In the genomic region with DNA sequence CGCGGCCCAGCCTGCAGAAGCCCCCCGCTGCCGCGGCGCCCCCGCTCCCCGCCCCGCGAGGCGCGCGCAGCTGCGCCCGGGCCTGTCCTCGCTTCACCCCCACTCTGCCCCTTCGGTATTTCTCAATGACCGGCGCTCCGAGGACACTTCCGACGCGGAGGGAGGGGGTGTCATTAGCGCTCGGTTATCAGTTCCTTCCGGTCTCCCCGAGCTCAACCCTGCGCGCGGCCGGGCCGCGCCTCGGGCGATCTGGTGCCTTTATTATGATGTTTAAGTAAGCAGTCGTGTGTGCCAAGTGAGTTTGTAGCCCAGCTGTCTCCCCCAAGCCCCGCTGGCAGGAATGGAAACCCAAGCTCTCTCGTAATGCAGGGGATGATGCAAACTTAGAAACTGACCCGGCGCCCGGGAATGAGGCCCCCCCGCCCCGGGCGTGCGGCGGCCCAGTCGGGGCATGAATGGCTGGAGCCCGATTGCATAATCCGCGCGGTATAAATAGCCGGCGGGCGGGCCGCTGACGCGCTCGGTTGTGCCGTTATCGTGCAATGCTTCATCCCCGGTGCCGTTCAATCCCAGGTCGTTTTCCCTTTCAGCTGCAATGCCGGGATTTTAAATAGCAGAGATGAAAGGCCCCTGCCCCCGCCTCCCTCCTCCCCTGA, we compare ENCODE assay signal across 1 cellular context.
TF ChIP-seq lines count a peak whose summit lies in the region.

No MANE protein-coding gene starts in this region.

TF ChIP-seq in K562, 482 proteins besides CTCF, POLR2A, EP300 and RAD21 (continued from another document and continues in another):
- TF ChIP-seq, protein P1, sequence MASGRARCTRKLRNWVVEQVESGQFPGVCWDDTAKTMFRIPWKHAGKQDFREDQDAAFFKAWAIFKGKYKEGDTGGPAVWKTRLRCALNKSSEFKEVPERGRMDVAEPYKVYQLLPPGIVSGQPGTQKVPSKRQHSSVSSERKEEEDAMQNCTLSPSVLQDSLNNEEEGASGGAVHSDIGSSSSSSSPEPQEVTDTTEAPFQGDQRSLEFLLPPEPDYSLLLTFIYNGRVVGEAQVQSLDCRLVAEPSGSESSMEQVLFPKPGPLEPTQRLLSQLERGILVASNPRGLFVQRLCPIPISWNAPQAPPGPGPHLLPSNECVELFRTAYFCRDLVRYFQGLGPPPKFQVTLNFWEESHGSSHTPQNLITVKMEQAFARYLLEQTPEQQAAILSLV (tag; IDR thresholded peaks at IDR 0.05): peak; percentile 88
- TF ChIP-seq ZNF79 (CRISPR knock-in tag; IDR thresholded peaks at IDR 0.05; ENCODE audit: low read depth): no peak
- no peak for TF ChIP-seq ZNF77 (CRISPR knock-in tag; IDR thresholded peaks at IDR 0.05)
- 0 out of 2 replicates have a peak, but pooled peaks have one; percentile 24 for TF ChIP-seq MECOM (CRISPR knock-in tag; IDR thresholded peaks at IDR 0.05)
- TF ChIP-seq MYNN (IDR thresholded peaks at IDR 0.05): peak; percentile 11; the same call in 1 of the 2 replicates
- no peak for TF ChIP-seq MYNN (CRISPR knock-in tag; IDR thresholded peaks at IDR 0.05)
- TF ChIP-seq GTF2A2 (tag; IDR thresholded peaks at IDR 0.05): peak; percentile 87
- peak; percentile 99 for TF ChIP-seq RBFOX2 (IDR thresholded peaks at IDR 0.05; ENCODE audit: low read depth, low read length)
- TF ChIP-seq GATA2 (CRISPR knock-in tag; IDR thresholded peaks at IDR 0.05): no peak; the same call in 1 of the 2 replicates
- TF ChIP-seq HEY1 (CRISPR knock-in tag; IDR thresholded peaks at IDR 0.05; ENCODE audit: borderline replicate concordance): no peak
- no peak for TF ChIP-seq PHTF2 (CRISPR knock-in tag; IDR thresholded peaks at IDR 0.05)
- TF ChIP-seq TAF1 (IDR thresholded peaks at IDR 0.05; ENCODE audit: control insufficient read depth, extremely low read depth, insufficient read depth, low read length, severe bottlenecking): peak; percentile 60
- peak; percentile 89 for TF ChIP-seq MYC (IDR thresholded peaks at IDR 0.05; ENCODE audit: low read depth, low read length)
- no peak; the same call in 1 of the 2 replicates for TF ChIP-seq MYC (CRISPR knock-in tag; IDR thresholded peaks at IDR 0.05; ENCODE audit: borderline replicate concordance, low read depth)
- no peak for TF ChIP-seq SRSF3 (IDR thresholded peaks at IDR 0.05; ENCODE audit: insufficient read depth, low read length)
- no peak for TF ChIP-seq LARP7 (IDR thresholded peaks at IDR 0.05)
- 0 out of 2 replicates have a peak, but pooled peaks have one; percentile 64 for TF ChIP-seq ZNF197 (CRISPR knock-in tag; IDR thresholded peaks at IDR 0.05; ENCODE audit: low read depth)
- TF ChIP-seq ETS2 (tag; IDR thresholded peaks at IDR 0.05; ENCODE audit: borderline replicate concordance, poor library complexity, severe bottlenecking): no peak
- TF ChIP-seq EGR1 (conservative IDR thresholded peaks at IDR 0.05): no peak
- 0 out of 2 replicates have a peak, but pooled peaks have one; percentile 41 for TF ChIP-seq KLF1 (tag; IDR thresholded peaks at IDR 0.05)
- no peak for TF ChIP-seq ZNF408 (CRISPR knock-in tag; IDR thresholded peaks at IDR 0.05; ENCODE audit: low read depth)
- TF ChIP-seq, protein P2, sequence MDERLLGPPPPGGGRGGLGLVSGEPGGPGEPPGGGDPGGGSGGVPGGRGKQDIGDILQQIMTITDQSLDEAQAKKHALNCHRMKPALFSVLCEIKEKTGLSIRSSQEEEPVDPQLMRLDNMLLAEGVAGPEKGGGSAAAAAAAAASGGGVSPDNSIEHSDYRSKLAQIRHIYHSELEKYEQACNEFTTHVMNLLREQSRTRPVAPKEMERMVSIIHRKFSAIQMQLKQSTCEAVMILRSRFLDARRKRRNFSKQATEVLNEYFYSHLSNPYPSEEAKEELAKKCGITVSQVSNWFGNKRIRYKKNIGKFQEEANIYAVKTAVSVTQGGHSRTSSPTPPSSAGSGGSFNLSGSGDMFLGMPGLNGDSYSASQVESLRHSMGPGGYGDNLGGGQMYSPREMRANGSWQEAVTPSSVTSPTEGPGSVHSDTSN (CRISPR knock-in tag; IDR thresholded peaks at IDR 0.05; ENCODE audit: low read depth): no peak
- TF ChIP-seq, protein P2 (tag; conservative IDR thresholded peaks at IDR 0.05; ENCODE audit: low read depth): 0 out of 2 replicates have a peak, but pooled peaks have one; percentile 21
- TF ChIP-seq CBX2 (IDR thresholded peaks at IDR 0.05; ENCODE audit: insufficient read depth, low read length, poor library complexity, severe bottlenecking): no peak
- TF ChIP-seq CBX5 (IDR thresholded peaks at IDR 0.05; ENCODE audit: borderline replicate concordance, low read depth): no peak
- TF ChIP-seq ZNF584 (CRISPR knock-in tag; IDR thresholded peaks at IDR 0.05; ENCODE audit: low read depth): peak; percentile 80; the same call in 1 of the 2 replicates
- no peak for TF ChIP-seq HSF4 (CRISPR knock-in tag; IDR thresholded peaks at IDR 0.05; ENCODE audit: borderline replicate concordance)
- no peak for TF ChIP-seq TSC22D4 (tag; IDR thresholded peaks at IDR 0.05)
- no peak for TF ChIP-seq SMAD3 (CRISPR knock-in tag; conservative IDR thresholded peaks at IDR 0.05)
- TF ChIP-seq, protein P3, sequence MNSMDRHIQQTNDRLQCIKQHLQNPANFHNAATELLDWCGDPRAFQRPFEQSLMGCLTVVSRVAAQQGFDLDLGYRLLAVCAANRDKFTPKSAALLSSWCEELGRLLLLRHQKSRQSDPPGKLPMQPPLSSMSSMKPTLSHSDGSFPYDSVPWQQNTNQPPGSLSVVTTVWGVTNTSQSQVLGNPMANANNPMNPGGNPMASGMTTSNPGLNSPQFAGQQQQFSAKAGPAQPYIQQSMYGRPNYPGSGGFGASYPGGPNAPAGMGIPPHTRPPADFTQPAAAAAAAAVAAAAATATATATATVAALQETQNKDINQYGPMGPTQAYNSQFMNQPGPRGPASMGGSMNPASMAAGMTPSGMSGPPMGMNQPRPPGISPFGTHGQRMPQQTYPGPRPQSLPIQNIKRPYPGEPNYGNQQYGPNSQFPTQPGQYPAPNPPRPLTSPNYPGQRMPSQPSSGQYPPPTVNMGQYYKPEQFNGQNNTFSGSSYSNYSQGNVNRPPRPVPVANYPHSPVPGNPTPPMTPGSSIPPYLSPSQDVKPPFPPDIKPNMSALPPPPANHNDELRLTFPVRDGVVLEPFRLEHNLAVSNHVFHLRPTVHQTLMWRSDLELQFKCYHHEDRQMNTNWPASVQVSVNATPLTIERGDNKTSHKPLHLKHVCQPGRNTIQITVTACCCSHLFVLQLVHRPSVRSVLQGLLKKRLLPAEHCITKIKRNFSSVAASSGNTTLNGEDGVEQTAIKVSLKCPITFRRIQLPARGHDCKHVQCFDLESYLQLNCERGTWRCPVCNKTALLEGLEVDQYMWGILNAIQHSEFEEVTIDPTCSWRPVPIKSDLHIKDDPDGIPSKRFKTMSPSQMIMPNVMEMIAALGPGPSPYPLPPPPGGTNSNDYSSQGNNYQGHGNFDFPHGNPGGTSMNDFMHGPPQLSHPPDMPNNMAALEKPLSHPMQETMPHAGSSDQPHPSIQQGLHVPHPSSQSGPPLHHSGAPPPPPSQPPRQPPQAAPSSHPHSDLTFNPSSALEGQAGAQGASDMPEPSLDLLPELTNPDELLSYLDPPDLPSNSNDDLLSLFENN (IDR thresholded peaks at IDR 0.05; ENCODE audit: low read depth in 2 of 2, low read length in 2 of 2): no peak
- TF ChIP-seq U2AF1 (optimal IDR thresholded peaks at IDR 0.05; ENCODE audit: low read depth, low read length): no peak
- no peak for TF ChIP-seq ZNF212 (CRISPR knock-in tag; IDR thresholded peaks at IDR 0.05)
- TF ChIP-seq CAMTA2 (CRISPR knock-in tag; conservative IDR thresholded peaks at IDR 0.05): no peak
- TF ChIP-seq ATF7 (IDR thresholded peaks at IDR 0.05): peak; percentile 94
- peak; percentile 19; the same call in 1 of the 2 replicates for TF ChIP-seq CREB1 (IDR thresholded peaks at IDR 0.05)
- peak; percentile 65; the same call in 1 of the 2 replicates for TF ChIP-seq CREB1 (CRISPR knock-in tag; IDR thresholded peaks at IDR 0.05)
- peak; percentile 82 for TF ChIP-seq ELF1 (tag; IDR thresholded peaks at IDR 0.05)
- TF ChIP-seq RBM34 (IDR thresholded peaks at IDR 0.05; ENCODE audit: borderline replicate concordance, insufficient read depth, low read length): no peak
- no peak for TF ChIP-seq HDGF (IDR thresholded peaks at IDR 0.05)
- no peak for TF ChIP-seq ZBTB8A (IDR thresholded peaks at IDR 0.05; ENCODE audit: partially characterized antibody)
- 0 out of 2 replicates have a peak, but pooled peaks have one; percentile 25 for TF ChIP-seq ZBED1 (IDR thresholded peaks at IDR 0.05)
- TF ChIP-seq, protein P4, sequence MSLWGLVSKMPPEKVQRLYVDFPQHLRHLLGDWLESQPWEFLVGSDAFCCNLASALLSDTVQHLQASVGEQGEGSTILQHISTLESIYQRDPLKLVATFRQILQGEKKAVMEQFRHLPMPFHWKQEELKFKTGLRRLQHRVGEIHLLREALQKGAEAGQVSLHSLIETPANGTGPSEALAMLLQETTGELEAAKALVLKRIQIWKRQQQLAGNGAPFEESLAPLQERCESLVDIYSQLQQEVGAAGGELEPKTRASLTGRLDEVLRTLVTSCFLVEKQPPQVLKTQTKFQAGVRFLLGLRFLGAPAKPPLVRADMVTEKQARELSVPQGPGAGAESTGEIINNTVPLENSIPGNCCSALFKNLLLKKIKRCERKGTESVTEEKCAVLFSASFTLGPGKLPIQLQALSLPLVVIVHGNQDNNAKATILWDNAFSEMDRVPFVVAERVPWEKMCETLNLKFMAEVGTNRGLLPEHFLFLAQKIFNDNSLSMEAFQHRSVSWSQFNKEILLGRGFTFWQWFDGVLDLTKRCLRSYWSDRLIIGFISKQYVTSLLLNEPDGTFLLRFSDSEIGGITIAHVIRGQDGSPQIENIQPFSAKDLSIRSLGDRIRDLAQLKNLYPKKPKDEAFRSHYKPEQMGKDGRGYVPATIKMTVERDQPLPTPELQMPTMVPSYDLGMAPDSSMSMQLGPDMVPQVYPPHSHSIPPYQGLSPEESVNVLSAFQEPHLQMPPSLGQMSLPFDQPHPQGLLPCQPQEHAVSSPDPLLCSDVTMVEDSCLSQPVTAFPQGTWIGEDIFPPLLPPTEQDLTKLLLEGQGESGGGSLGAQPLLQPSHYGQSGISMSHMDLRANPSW (CRISPR knock-in tag; IDR thresholded peaks at IDR 0.05): no peak
- TF ChIP-seq, protein P5, sequence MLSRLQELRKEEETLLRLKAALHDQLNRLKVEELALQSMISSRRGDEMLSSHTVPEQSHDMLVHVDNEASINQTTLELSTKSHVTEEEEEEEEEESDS (CRISPR knock-in tag; IDR thresholded peaks at IDR 0.05): no peak
- TF ChIP-seq, protein P6, sequence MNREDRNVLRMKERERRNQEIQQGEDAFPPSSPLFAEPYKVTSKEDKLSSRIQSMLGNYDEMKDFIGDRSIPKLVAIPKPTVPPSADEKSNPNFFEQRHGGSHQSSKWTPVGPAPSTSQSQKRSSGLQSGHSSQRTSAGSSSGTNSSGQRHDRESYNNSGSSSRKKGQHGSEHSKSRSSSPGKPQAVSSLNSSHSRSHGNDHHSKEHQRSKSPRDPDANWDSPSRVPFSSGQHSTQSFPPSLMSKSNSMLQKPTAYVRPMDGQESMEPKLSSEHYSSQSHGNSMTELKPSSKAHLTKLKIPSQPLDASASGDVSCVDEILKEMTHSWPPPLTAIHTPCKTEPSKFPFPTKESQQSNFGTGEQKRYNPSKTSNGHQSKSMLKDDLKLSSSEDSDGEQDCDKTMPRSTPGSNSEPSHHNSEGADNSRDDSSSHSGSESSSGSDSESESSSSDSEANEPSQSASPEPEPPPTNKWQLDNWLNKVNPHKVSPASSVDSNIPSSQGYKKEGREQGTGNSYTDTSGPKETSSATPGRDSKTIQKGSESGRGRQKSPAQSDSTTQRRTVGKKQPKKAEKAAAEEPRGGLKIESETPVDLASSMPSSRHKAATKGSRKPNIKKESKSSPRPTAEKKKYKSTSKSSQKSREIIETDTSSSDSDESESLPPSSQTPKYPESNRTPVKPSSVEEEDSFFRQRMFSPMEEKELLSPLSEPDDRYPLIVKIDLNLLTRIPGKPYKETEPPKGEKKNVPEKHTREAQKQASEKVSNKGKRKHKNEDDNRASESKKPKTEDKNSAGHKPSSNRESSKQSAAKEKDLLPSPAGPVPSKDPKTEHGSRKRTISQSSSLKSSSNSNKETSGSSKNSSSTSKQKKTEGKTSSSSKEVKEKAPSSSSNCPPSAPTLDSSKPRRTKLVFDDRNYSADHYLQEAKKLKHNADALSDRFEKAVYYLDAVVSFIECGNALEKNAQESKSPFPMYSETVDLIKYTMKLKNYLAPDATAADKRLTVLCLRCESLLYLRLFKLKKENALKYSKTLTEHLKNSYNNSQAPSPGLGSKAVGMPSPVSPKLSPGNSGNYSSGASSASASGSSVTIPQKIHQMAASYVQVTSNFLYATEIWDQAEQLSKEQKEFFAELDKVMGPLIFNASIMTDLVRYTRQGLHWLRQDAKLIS (CRISPR knock-in tag; IDR thresholded peaks at IDR 0.05): 0 out of 2 replicates have a peak, but pooled peaks have one; percentile 73
- TF ChIP-seq KHSRP (IDR thresholded peaks at IDR 0.05): no peak
- no peak for TF ChIP-seq KLF16 (IDR thresholded peaks at IDR 0.05)
- TF ChIP-seq, protein P7, sequence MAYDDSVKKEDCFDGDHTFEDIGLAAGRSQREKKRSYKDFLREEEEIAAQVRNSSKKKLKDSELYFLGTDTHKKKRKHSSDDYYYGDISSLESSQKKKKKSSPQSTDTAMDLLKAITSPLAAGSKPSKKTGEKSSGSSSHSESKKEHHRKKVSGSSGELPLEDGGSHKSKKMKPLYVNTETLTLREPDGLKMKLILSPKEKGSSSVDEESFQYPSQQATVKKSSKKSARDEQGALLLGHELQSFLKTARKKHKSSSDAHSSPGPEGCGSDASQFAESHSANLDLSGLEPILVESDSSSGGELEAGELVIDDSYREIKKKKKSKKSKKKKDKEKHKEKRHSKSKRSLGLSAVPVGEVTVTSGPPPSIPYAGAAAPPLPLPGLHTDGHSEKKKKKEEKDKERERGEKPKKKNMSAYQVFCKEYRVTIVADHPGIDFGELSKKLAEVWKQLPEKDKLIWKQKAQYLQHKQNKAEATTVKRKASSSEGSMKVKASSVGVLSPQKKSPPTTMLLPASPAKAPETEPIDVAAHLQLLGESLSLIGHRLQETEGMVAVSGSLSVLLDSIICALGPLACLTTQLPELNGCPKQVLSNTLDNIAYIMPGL (CRISPR knock-in tag; IDR thresholded peaks at IDR 0.05): peak; percentile 70; the same call in 1 of the 2 replicates
- no peak; the same call in 1 of the 2 replicates for TF ChIP-seq POLR2AphosphoS2 (IDR thresholded peaks at IDR 0.05; ENCODE audit: low read length)
- TF ChIP-seq ZNF174 (CRISPR knock-in tag; IDR thresholded peaks at IDR 0.05): no peak
